Comparison of ENCODE assay signal across 20 cellular contexts in the genomic region with DNA sequence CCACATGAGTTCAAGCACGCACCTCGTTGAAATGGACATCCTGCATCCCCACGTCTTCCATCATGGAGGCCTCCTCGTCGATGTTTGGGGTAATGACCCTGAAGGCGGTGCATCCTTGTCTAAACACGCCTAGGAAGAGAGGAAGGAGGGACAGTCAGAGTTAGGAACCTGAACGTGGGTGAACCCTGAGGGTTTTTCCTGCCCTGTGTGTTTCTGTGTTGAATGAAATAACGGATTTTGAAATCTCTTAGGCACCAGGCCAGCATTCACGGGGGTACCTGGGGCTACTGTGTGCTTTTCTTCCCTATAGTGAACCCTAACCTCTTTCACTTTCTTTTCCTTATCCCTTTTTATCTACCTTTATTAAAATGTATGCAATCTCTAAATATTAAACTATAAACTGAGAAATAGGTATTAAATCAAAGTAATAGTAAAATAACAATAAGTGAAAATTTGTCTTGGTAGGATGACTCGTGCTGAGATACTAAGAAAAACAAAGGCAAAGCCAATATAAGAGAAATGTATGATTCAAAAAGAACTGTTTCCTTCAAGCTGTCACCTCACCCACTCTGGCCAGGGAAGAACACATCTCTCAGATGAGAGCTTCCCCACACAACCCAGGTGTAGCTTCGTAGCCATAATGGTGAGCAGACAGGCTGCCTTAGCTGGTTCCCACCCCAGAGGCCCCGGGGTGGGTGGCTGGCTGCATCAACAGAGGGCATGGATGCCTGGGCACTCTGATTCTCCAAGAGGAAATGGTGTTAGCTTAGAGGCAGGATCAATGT.
DNase-seq lines count a peak whose midpoint lies in the region; TF ChIP-seq lines count a peak whose summit lies in the region.
"Had no signal": no experiment of that assay in that cellular context is flagged by ENCODE, and none has a peak within 500 bp of the region (broad histone marks: within the 10 kb centered on the region; RNA-seq: fewer than 3 reads in every experiment).

No MANE protein-coding gene starts in this region.

- peak overlapping the region; percentile 11 to 90 (median 76); a peak in 18 of 22 replicates for H3K4me2 ChIP-seq in BLaER1 treated with 17β-estradiol and CSF1 and Interleukin-3, amounts not matched to agents 10 nM and 100 nM

- in situ Hi-C loops in Caki2 (cut with HindIII; ENCODE audit: low pct_unique_long_range_greater_than_20kb, low sequenced_read_pairs): no loop called here

- POLR2A ChIA-PET in RWPE1 (lab: Yijun Ruan, JAX; ENCODE audit: low non-redundant PET): no interaction called here

- peak; percentile 2 for DNase-seq in Caki2 (ENCODE audit: low read depth)
- no peak for DNase-seq in RWPE1 (ENCODE audit: low spot score)
- DNase-seq in germinal center (ENCODE audit: low spot score): peak; percentile 5
- DNase-seq in testis: no peak
- no peak for DNase-seq in GF-D8 (lab: John Stamatoyannopoulos, UW)
- DNase-seq in D341Med (ENCODE audit: low spot score): no peak
- DNase-seq: activated CD4-positive, alpha-beta T cell treated with anti-CD3 and anti-CD28 coated beads for 1 hour; activated naive CD4-positive, alpha-beta T cell; aorta; DMS79; effector CD4-positive, alpha-beta T cell; left colon; NCI-H1092; NCI-H2029; NCI-H345; Peyer's patch; stimulated activated CD4-positive, alpha-beta T cell treated with anti-CD3 and anti-CD28 coated beads, Interleukin-1b, Interleukin-23, amount 100 ng/mL, for 48 hours; T1000 had no signal

- TF ChIP-seq POLR2A in testis (IDR thresholded peaks at IDR 0.05): no peak

- 94 to 95% methylated on average over 13 of the region's 13 CpGs for WGBS in testis, 2 donors

- no peak overlapping the region for H3K4me3 ChIP-seq in BLaER1 treated with 17β-estradiol and CSF1 and Interleukin-3, amounts not matched to agents 10 nM and 100 nM
- H3K4me3 ChIP-seq in testis: no peak overlapping the region
- H3K4me3 ChIP-seq: Peyer's patch, upper lobe of left lung had no signal

- no peak overlapping the region; a peak in 1 of 22 replicates for H3K9ac ChIP-seq in BLaER1 treated with 17β-estradiol and CSF1 and Interleukin-3, amounts not matched to agents 10 nM and 100 nM

- intact Hi-C loops in testis (cut with DNase I; ENCODE audit: low total_unique reads): no loop called here

- peak overlapping the region in 1 of 11 experiments; percentile 10; a peak in 1 of 22 replicates for H3K27ac ChIP-seq in BLaER1 treated with 17β-estradiol and CSF1 and Interleukin-3, amounts not matched to agents 10 nM and 100 nM
- H3K27ac ChIP-seq in RWPE1 (peak overlapping the region; percentile 57), testis (no peak overlapping the region)
- H3K27ac ChIP-seq: Peyer's patch had no signal

- CTCF ChIA-PET in RWPE1 (lab: Yijun Ruan, JAX): interaction anchor here (1.1 kb wide), 1 partner anchor 16 kb away, joined by 3 read pairs; no protein-coding TSS in a partner anchor

- TF ChIP-seq CTCF in RWPE1 (conservative IDR thresholded peaks at IDR 0.05; ENCODE audit: low read depth) (no peak), testis (IDR thresholded peaks at IDR 0.05) (no peak)

- peaks cover 0 to 34% (median 13%) of the 10 kb centered on the region in 11 experiments; a peak in 9 of 22 replicates for H3K36me3 ChIP-seq in BLaER1 treated with 17β-estradiol and CSF1 and Interleukin-3, amounts not matched to agents 10 nM and 100 nM
- no peaks in the 10 kb centered on the region for H3K36me3 ChIP-seq in testis (ENCODE audit: low read depth, missing control alignments)

- H4K20me1 ChIP-seq in BLaER1 treated with 17β-estradiol and CSF1 and Interleukin-3, amounts not matched to agents 10 nM and 100 nM: no peaks in the 10 kb centered on the region; a peak in 1 of 22 replicates

- peaks cover 0 to 7% (median 0%) of the 10 kb centered on the region in 11 experiments; a peak in 1 of 22 replicates for H3K27me3 ChIP-seq in BLaER1 treated with 17β-estradiol and CSF1 and Interleukin-3, amounts not matched to agents 10 nM and 100 nM
- H3K27me3 ChIP-seq in testis: no peaks in the 10 kb centered on the region
- H3K27me3 ChIP-seq: Peyer's patch, upper lobe of left lung had no signal

- H3K9me3 ChIP-seq in BLaER1 treated with 17β-estradiol and CSF1 and Interleukin-3, amounts not matched to agents 10 nM and 100 nM (replicated peaks in 1 of 11): peaks cover 0 to 6% (median 0%) of the 10 kb centered on the region in 11 experiments; a peak in 5 of 22 replicates
- H3K9me3 ChIP-seq in testis: no peaks in the 10 kb centered on the region
- H3K9me3 ChIP-seq: Peyer's patch, upper lobe of left lung had no signal

- H3K4me1 ChIP-seq in BLaER1 treated with 17β-estradiol and CSF1 and Interleukin-3, amounts not matched to agents 10 nM and 100 nM: peaks cover 24 to 44% (median 39%) of the 10 kb centered on the region in 10 experiments
- peaks cover 27% of the 10 kb centered on the region for H3K4me1 ChIP-seq in testis

Comparison
In these comparisons a context has a peak if more than half of its experiments do, and no peak if none do; other contexts are left out.
1. DNase-seq: peak in Caki2 (single experiment) and germinal center (single experiment); none in RWPE1 (single experiment), testis (single experiment), GF-D8 (single experiment) and D341Med (single experiment).